ENCODE assay signal across 8 cellular contexts in genomic region chr1:219927956-219928790, GRCh38. TPM values are rescaled to one million over a fixed set of nuclear protein-coding genes. Genes with fewer than 3 reads are reported as not detected.
A peak's percentile ranks its signal among the peaks of the same experiment; 100 is the strongest.
DNase-seq lines count a peak whose midpoint lies in the region; ATAC-seq, FAIRE-seq and TF ChIP-seq lines count a peak whose summit lies in the region.

TSS of gene SLC30A10 (minus strand) at chr1:219928557. CDS start at chr1:219928440, 117 bp downstream.

- peaks cover 10% of the 10 kb centered on the region for H3K4me1 Mint-ChIP-seq in activated CD8-positive, alpha-beta T cell treated with anti-CD3 and anti-CD28 coated beads, Interleukin-2, amount 10 ng/mL, durations not matched to agents 7 days and 5 days (ENCODE audit: low read depth)

- H3K4me1 ChIP-seq in OCI-LY7 (ENCODE audit: insufficient read depth, low read length, poor library complexity, severe bottlenecking), result no peaks in the 10 kb centered on the region
- H3K4me1 ChIP-seq in effector memory CD4-positive, alpha-beta T cell (ENCODE audit: control insufficient read depth, insufficient read depth, low read length, poor library complexity, severe bottlenecking), result no peaks in the 10 kb centered on the region

- DNase-seq in GM12891 (ENCODE audit: insufficient read length, low spot score), result peak; percentile 50
- DNase-seq in activated CD8-positive, alpha-beta T cell treated with anti-CD3 and anti-CD28 coated beads, Interleukin-2, amount 10 ng/mL, durations not matched to agents 7 days and 5 days, result peak; percentile 24
- peak; percentile 5 for DNase-seq in globus pallidus (ENCODE audit: low spot score)
- DNase-seq in nucleus accumbens (lab: John Stamatoyannopoulos, UW), result peak in 33 of 56 donors; percentile 5 to 64 (median 28)
- no peak for DNase-seq in OCI-LY7 (ENCODE audit: low spot score)
- DNase-seq in NK-92 (lab: John Stamatoyannopoulos, UW; ENCODE audit: unreplicated experiment), result no peak
- DNase-seq in effector memory CD4-positive, alpha-beta T cell, result no peak

- no peak for TF ChIP-seq CTCF in OCI-LY7 (conservative IDR thresholded peaks at IDR 0.05; ENCODE audit: low read length)

- no peaks in the 10 kb centered on the region for H4K20me1 ChIP-seq in OCI-LY7 (ENCODE audit: insufficient read depth, low read length)

- no peak within 1 kb of the TSS for H3K27ac Mint-ChIP-seq in activated CD8-positive, alpha-beta T cell treated with anti-CD3 and anti-CD28 coated beads, Interleukin-2, amount 10 ng/mL, durations not matched to agents 7 days and 5 days

- H3K27me3 Mint-ChIP-seq in activated CD8-positive, alpha-beta T cell treated with anti-CD3 and anti-CD28 coated beads, Interleukin-2, amount 10 ng/mL, durations not matched to agents 7 days and 5 days (ENCODE audit: low read depth), result peaks cover 40% of the 10 kb centered on the region

- no peaks in the 10 kb centered on the region for H3K36me3 ChIP-seq in OCI-LY7 (ENCODE audit: insufficient read depth, low read length)
- no peaks in the 10 kb centered on the region for H3K36me3 ChIP-seq in effector memory CD4-positive, alpha-beta T cell (ENCODE audit: control insufficient read depth, insufficient read depth, low read length)

- intact Hi-C loops in OCI-LY7 (cut with micrococcal nuclease; ENCODE audit: unreplicated experiment), result no loop called here

- H3K4me3 Mint-ChIP-seq in activated CD8-positive, alpha-beta T cell treated with anti-CD3 and anti-CD28 coated beads, Interleukin-2, amount 10 ng/mL, durations not matched to agents 7 days and 5 days, result peak within 1 kb of the TSS; percentile 73

- peaks cover 10% of the 10 kb centered on the region for H3K27me3 ChIP-seq in effector memory CD4-positive, alpha-beta T cell (replicated peaks; ENCODE audit: control insufficient read depth, insufficient read depth, low read length, poor library complexity, severe bottlenecking)

- FAIRE-seq in GM12891 (lab: Jason Lieb, UNC), result peak; percentile 5

- CTCF ChIA-PET in activated CD8-positive, alpha-beta T cell treated with anti-CD3 and anti-CD28 coated beads, Interleukin-2, amount 10 ng/mL, durations not matched to agents 7 days and 5 days (lab: Charles Lee), result no interaction called here
- CTCF ChIA-PET in OCI-LY7 (lab: Charles Lee; ENCODE audit: unreplicated experiment), result no interaction called here

- H3K4me2 ChIP-seq in OCI-LY7 (ENCODE audit: low read length), result no peak within 1 kb of the TSS

- no peaks in the 10 kb centered on the region for H3K36me3 Mint-ChIP-seq in activated CD8-positive, alpha-beta T cell treated with anti-CD3 and anti-CD28 coated beads, Interleukin-2, amount 10 ng/mL, durations not matched to agents 7 days and 5 days (ENCODE audit: low read depth)

- ATAC-seq in HG02973 (IDR thresholded peaks at IDR 0.05; ENCODE audit: unreplicated experiment), result peak; percentile 55
- ATAC-seq in activated CD8-positive, alpha-beta T cell treated with anti-CD3 and anti-CD28 coated beads, Interleukin-2, amount 10 ng/mL, durations not matched to agents 7 days and 5 days, result peak; percentile 88

- no peaks in the 10 kb centered on the region for H3K9me2 ChIP-seq in OCI-LY7 (ENCODE audit: insufficient read depth, low read length)

- H3K9me3 Mint-ChIP-seq in activated CD8-positive, alpha-beta T cell treated with anti-CD3 and anti-CD28 coated beads, Interleukin-2, amount 10 ng/mL, durations not matched to agents 7 days and 5 days (ENCODE audit: insufficient read depth), result no peaks in the 10 kb centered on the region

- H3K27ac ChIP-seq in OCI-LY7 (ENCODE audit: low read depth, low read length, poor library complexity, severe bottlenecking), result no peak within 1 kb of the TSS
- no peak within 1 kb of the TSS for H3K27ac ChIP-seq in effector memory CD4-positive, alpha-beta T cell (ENCODE audit: insufficient read depth, low read length, poor library complexity, severe bottlenecking)

- no peak for TF ChIP-seq POLR2A in GM12891 (IDR thresholded peaks at IDR 0.05; ENCODE audit: low read depth, low read length)

- H3K9me3 ChIP-seq in OCI-LY7 (ENCODE audit: low read length), result no peaks in the 10 kb centered on the region
- H3K9me3 ChIP-seq in effector memory CD4-positive, alpha-beta T cell (ENCODE audit: control insufficient read depth, low read length), result no peaks in the 10 kb centered on the region

- no TSS peak for BruUV-seq in OCI-LY7 (replicated peaks; lab: Mats Ljungman, UMichigan)

- no peak within 1 kb of the TSS for H3K4me3 ChIP-seq in OCI-LY7 (ENCODE audit: low read depth, low read length, poor library complexity, severe bottlenecking)
- H3K4me3 ChIP-seq in effector memory CD4-positive, alpha-beta T cell (ENCODE audit: insufficient read depth, low read depth, low read length, poor library complexity, severe bottlenecking), result no peak within 1 kb of the TSS

- POLR2A ChIA-PET in activated CD8-positive, alpha-beta T cell treated with anti-CD3 and anti-CD28 coated beads, Interleukin-2, amount 10 ng/mL, durations not matched to agents 7 days and 5 days (lab: Charles Lee), result no interaction called here
- POLR2A ChIA-PET in OCI-LY7 (lab: Charles Lee), result no interaction called here

- H3K79me2 ChIP-seq in OCI-LY7 (ENCODE audit: insufficient read depth, low read depth, low read length), result no peaks in the 10 kb centered on the region

- H2AFZ ChIP-seq in OCI-LY7 (ENCODE audit: low read length), result no peak within 1 kb of the TSS

TF ChIP-seq in GM12891, 5 proteins besides CTCF, POLR2A, EP300 and RAD21:
- no peak for TF ChIP-seq PAX5 (IDR thresholded peaks at IDR 0.05; ENCODE audit: insufficient read depth, low read length, severe bottlenecking)
- TF ChIP-seq TAF1 (IDR thresholded peaks at IDR 0.05; ENCODE audit: low read depth, low read length), result no peak
- TF ChIP-seq POLR2AphosphoS5 (IDR thresholded peaks at IDR 0.05; ENCODE audit: low read depth, low read length), result no peak
- no peak for TF ChIP-seq POU2F2 (IDR thresholded peaks at IDR 0.05; ENCODE audit: low read depth, low read length)
- no peak for TF ChIP-seq SPI1 (IDR thresholded peaks at IDR 0.05; ENCODE audit: low read depth, low read length)

RNA-seq across cellular contexts. Expression of gene SLC30A10, which starts in this region (rescaled TPM):
- polyA plus RNA-seq in GM12891 (2012; ENCODE audit: low read depth, missing spikeins), result not detected
- total RNA-seq in activated CD8-positive, alpha-beta T cell treated with anti-CD3 and anti-CD28 coated beads, Interleukin-2, amount 10 ng/mL, durations not matched to agents 7 days and 5 days, result not detected
- total RNA-seq in OCI-LY7 (2014; rRNA removed; shearing (Covaris generic)), result not detected in 2 replicates
- total RNA-seq in OCI-LY7 (2022), result not detected in 2 replicates

Comparison
In these comparisons a context has a peak if more than half of its experiments do, and no peak if none do; other contexts are left out.
1. Peak in DNase-seq and ATAC-seq in activated CD8-positive, alpha-beta T cell treated with anti-CD3 and anti-CD28 coated beads, Interleukin-2, amount 10 ng/mL, durations not matched to agents 7 days and 5 days; RNA of the gene not detected or under 1 TPM.
2. DNase-seq: peak in GM12891 (single experiment), globus pallidus (single experiment) and nucleus accumbens (33 of 56); none in OCI-LY7 (single experiment), NK-92 (single experiment) and effector memory CD4-positive, alpha-beta T cell (0 of 3).